Comparison of ENCODE assay signal across 15 cellular contexts in the genomic region with DNA sequence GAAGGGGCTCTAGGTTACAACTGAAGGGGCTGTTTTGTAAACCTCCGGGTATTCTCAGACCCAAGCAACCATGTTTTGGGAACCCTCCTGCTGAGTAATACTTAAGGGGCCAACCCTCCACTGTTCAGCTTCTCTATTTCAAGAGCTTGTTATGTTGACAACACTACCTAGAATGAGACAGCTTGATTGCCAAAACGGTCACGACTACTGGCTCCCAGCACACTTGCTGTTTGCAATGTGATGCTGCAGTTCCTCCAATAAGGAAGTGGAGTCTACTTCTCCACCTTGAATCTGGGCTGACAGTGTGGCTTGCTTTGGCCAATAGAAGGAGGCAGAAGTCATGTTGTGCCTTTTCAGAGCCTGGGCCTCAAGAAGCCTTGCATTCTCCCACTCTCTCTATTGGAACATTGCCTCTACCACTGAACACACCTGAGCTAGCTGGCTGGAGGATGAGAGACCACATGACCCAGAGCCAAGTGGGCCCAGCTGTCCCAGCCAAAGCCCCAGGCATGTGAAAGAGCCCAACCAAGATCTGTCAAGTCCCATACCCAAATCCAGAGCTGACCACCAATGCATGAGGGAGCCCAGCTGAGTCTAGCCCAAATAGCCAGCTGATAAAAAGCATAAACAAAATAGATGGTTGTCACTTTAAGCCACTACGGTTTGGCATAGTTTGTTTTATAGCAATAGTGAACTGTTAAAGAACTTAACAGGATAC.
DNase-seq lines count a peak whose midpoint lies in the region; ATAC-seq lines count a peak whose summit lies in the region.
"Had no signal": no experiment of that assay in that cellular context is flagged by ENCODE, and none has a peak within 500 bp of the region (broad histone marks: within the 10 kb centered on the region; RNA-seq: fewer than 3 reads in every experiment).

No MANE protein-coding gene starts in this region.

- peaks cover 7% of the 10 kb centered on the region for H3K9me3 Mint-ChIP-seq in stimulated activated memory B cell treated with anti-CD40 and anti-IgM and Interleukin-4, amounts not matched to agents 10 μg/mL and 1 μg/mL and 100 μg/mL, for 72 hours
- H3K9me3 Mint-ChIP-seq: endodermal cell had no signal

- peaks cover 27% of the 10 kb centered on the region for H3K36me3 Mint-ChIP-seq in stimulated activated memory B cell treated with anti-CD40 and anti-IgM and Interleukin-4, amounts not matched to agents 10 μg/mL and 1 μg/mL and 100 μg/mL, for 72 hours

- no peaks in the 10 kb centered on the region for H3K27me3 Mint-ChIP-seq in stimulated activated memory B cell treated with anti-CD40 and anti-IgM and Interleukin-4, amounts not matched to agents 10 μg/mL and 1 μg/mL and 100 μg/mL, for 72 hours

- H3K27ac Mint-ChIP-seq in stimulated activated memory B cell treated with anti-CD40 and anti-IgM and Interleukin-4, amounts not matched to agents 10 μg/mL and 1 μg/mL and 100 μg/mL, for 72 hours = peak overlapping the region; percentile 8
- H3K27ac Mint-ChIP-seq: endodermal cell had no signal

- H3K4me3 Mint-ChIP-seq in stimulated activated memory B cell treated with anti-CD40 and anti-IgM and Interleukin-4, amounts not matched to agents 10 μg/mL and 1 μg/mL and 100 μg/mL, for 72 hours = no peak overlapping the region
- H3K4me3 Mint-ChIP-seq: endodermal cell had no signal

- ATAC-seq in stimulated activated memory B cell treated with anti-CD40 and anti-IgM and Interleukin-4, amounts not matched to agents 10 μg/mL and 1 μg/mL and 100 μg/mL, for 72 hours = no peak
- ATAC-seq in HG02763 (IDR thresholded peaks at IDR 0.05; ENCODE audit: unreplicated experiment) (no peak), GM19324 (IDR thresholded peaks at IDR 0.05; ENCODE audit: low FRiP score, unreplicated experiment) (no peak)

- DNase-seq in NCI-H2171 treated with DMSO at 0.1 percent for 48 hours (lab: John Stamatoyannopoulos, UW) (peak; percentile 43), NCI-H2171 (lab: John Stamatoyannopoulos, UW) (no peak), SIG-M5 (lab: John Stamatoyannopoulos, UW) (peak; percentile 99), left kidney (ENCODE audit: low read depth, low spot score) (peak; percentile 22), NCI-H146 treated with DMSO at 0.1 percent for 48 hours (lab: John Stamatoyannopoulos, UW; ENCODE audit: unreplicated experiment) (no peak)
- DNase-seq: 8988T; activated CD8-positive, alpha-beta memory T cell treated with anti-CD3 and anti-CD28 coated beads, Interleukin-2, amount 50 U/mL, for 48 hours; anterior cingulate cortex; endodermal cell; KG1; RPMI8226; thyroid gland had no signal

- peaks cover 10% of the 10 kb centered on the region for H3K4me1 Mint-ChIP-seq in stimulated activated memory B cell treated with anti-CD40 and anti-IgM and Interleukin-4, amounts not matched to agents 10 μg/mL and 1 μg/mL and 100 μg/mL, for 72 hours

Comparison
In these comparisons a context has a peak if more than half of its experiments do, and no peak if none do; other contexts are left out.
1. DNase-seq: peak in NCI-H2171 treated with DMSO at 0.1 percent for 48 hours (single experiment), SIG-M5 (single experiment) and left kidney (single experiment); none in NCI-H2171 (single experiment) and NCI-H146 treated with DMSO at 0.1 percent for 48 hours (single experiment).